Comparison of ENCODE assay signal across 16 cellular contexts in the genomic region with DNA sequence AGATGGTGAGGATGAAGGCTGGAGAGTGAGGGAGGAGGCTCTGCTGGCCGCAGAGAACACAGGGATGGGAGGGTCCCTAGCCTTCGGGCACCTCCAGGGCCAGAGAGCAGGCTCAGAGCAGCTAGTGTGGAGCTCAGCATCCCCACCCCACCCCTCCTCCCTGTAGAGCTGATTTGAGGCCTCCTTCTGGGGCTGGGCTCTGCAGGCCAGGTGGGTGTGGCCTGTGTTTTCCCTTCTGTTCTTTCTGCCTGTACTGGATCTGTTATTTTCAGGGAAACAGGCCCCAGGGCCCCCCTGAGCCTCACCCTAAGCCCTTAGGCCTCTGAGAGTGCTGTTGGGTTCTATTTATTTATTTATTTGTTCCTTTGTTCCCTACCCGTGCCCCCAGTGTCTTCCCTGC.
"Had no signal": no experiment of that assay in that cellular context is flagged by ENCODE, and none has a peak within 500 bp of the region (broad histone marks: within the 10 kb centered on the region; RNA-seq: fewer than 3 reads in every experiment).

No MANE protein-coding gene starts in this region.

- H3K27ac Mint-ChIP-seq: activated B cell treated with CpG ODN at 0.5 μM for 24 hours; activated CD4-positive, alpha-beta T cell treated with anti-CD3 and anti-CD28 coated beads, Interleukin-2, amount 10 ng/mL, durations not matched to agents 24 days and 14 days; activated naive CD8-positive, alpha-beta T cell treated with anti-CD3 and anti-CD28 coated beads for 36 hours; immature natural killer cell had no signal

- H3K27me3 Mint-ChIP-seq: activated B cell treated with CpG ODN at 0.5 μM for 24 hours; activated CD4-positive, alpha-beta T cell treated with anti-CD3 and anti-CD28 coated beads, Interleukin-2, amount 10 ng/mL, durations not matched to agents 24 days and 14 days; activated naive CD8-positive, alpha-beta T cell treated with anti-CD3 and anti-CD28 coated beads for 36 hours; T-helper 17 cell had no signal

- H3K27ac ChIP-seq: foreskin keratinocyte, ovary, sigmoid colon, spleen, vagina had no signal

- H3K9me3 ChIP-seq: ovary, sigmoid colon, spleen, tibial nerve, vagina had no signal

- H3K27me3 ChIP-seq: foreskin keratinocyte, ovary, sigmoid colon, spleen, tibial nerve, vagina had no signal

- DNase-seq: activated B cell treated with CpG ODN at 0.5 μM for 24 hours; activated CD4-positive, alpha-beta T cell treated with anti-CD3 and anti-CD28 coated beads, Interleukin-2, amount 10 ng/mL, durations not matched to agents 24 days and 14 days; activated CD8-positive, alpha-beta memory T cell treated with anti-CD3 and anti-CD28 coated beads, Interleukin-2, amount 50 U/mL, for 48 hours; activated naive CD8-positive, alpha-beta T cell treated with anti-CD3 and anti-CD28 coated beads for 36 hours; effector memory CD4-positive, alpha-beta T cell; foreskin keratinocyte; head of caudate nucleus; immature natural killer cell; midbrain; ovary; sigmoid colon; spleen; T-helper 17 cell had no signal

- H3K4me3 ChIP-seq: lung, ovary, sigmoid colon, spleen, tibial nerve, vagina had no signal

- H3K9me3 Mint-ChIP-seq: activated B cell treated with CpG ODN at 0.5 μM for 24 hours; activated CD4-positive, alpha-beta T cell treated with anti-CD3 and anti-CD28 coated beads, Interleukin-2, amount 10 ng/mL, durations not matched to agents 24 days and 14 days; activated naive CD8-positive, alpha-beta T cell treated with anti-CD3 and anti-CD28 coated beads for 36 hours; immature natural killer cell had no signal

- H3K36me3 ChIP-seq: ovary, vagina had no signal

- ATAC-seq: foreskin keratinocyte had no signal

- H3K36me3 Mint-ChIP-seq: immature natural killer cell had no signal

- H3K4me3 Mint-ChIP-seq: activated B cell treated with CpG ODN at 0.5 μM for 24 hours; activated CD4-positive, alpha-beta T cell treated with anti-CD3 and anti-CD28 coated beads, Interleukin-2, amount 10 ng/mL, durations not matched to agents 24 days and 14 days; activated naive CD8-positive, alpha-beta T cell treated with anti-CD3 and anti-CD28 coated beads for 36 hours; immature natural killer cell; T-helper 17 cell had no signal
